1 cellular context compared by ENCODE assay signal in genomic region chr6:83921315-83921714, GRCh38.
TF ChIP-seq lines count a peak whose summit lies in the region.

No MANE protein-coding gene starts in this region.

TF ChIP-seq in GM23338, 12 proteins besides CTCF, POLR2A, EP300 and RAD21 (continued from another document):
- TF ChIP-seq ZNF462 (CRISPR knock-in tag; IDR thresholded peaks at IDR 0.05): no peak
- TF ChIP-seq ZNF331 (CRISPR knock-in tag; IDR thresholded peaks at IDR 0.05; ENCODE audit: low read depth): no peak
- TF ChIP-seq EZH2 (IDR thresholded peaks at IDR 0.05; ENCODE audit: low read depth, unreplicated experiment): no peak
- TF ChIP-seq POLR2AphosphoS5 (IDR thresholded peaks at IDR 0.05; ENCODE audit: low read depth): no peak
